Comparison of ENCODE assay signal across 8 cellular contexts in genomic region chr1:156571959-156572662, GRCh38. TPM values are rescaled to one million over a fixed set of nuclear protein-coding genes. Genes with fewer than 3 reads are reported as not detected.
DNase-seq lines count a peak whose midpoint lies in the region; ATAC-seq and TF ChIP-seq lines count a peak whose summit lies in the region.

Gene IQGAP3, minus strand, starts transcription at chr1:156572565. Its CDS starts 36 bp downstream, at chr1:156572529.

- H3K9me3 Mint-ChIP-seq in HFFc6, result no peaks in the 10 kb centered on the region
- no peaks in the 10 kb centered on the region for H3K9me3 Mint-ChIP-seq in T-helper 1 cell treated with Interleukin-12 subunit alpha and Interleukin-12 subunit beta and Interleukin-4 antibody, amounts not matched to agents 30 μg/mL and 1 μg/mL, for 36 hours
- no peaks in the 10 kb centered on the region for H3K9me3 Mint-ChIP-seq in progenitor cell of endocrine pancreas (ENCODE audit: low read depth)

- no peaks in the 10 kb centered on the region for H3K36me3 ChIP-seq in urinary bladder (ENCODE audit: insufficient read depth)

- H3K4me3 Mint-ChIP-seq in HFFc6 (peak within 1 kb of the TSS; percentile 97), progenitor cell of endocrine pancreas (ENCODE audit: low read depth) (peak within 1 kb of the TSS; percentile 94)
- H3K4me3 Mint-ChIP-seq in T-helper 1 cell treated with Interleukin-12 subunit alpha and Interleukin-12 subunit beta and Interleukin-4 antibody, amounts not matched to agents 30 μg/mL and 1 μg/mL, for 36 hours, result peak within 1 kb of the TSS; percentile 96

- H3K27me3 Mint-ChIP-seq in HFFc6 (ENCODE audit: insufficient read depth) (peaks cover 20% of the 10 kb centered on the region), progenitor cell of endocrine pancreas (peaks cover 16% of the 10 kb centered on the region)
- H3K27me3 Mint-ChIP-seq in T-helper 1 cell treated with Interleukin-12 subunit alpha and Interleukin-12 subunit beta and Interleukin-4 antibody, amounts not matched to agents 30 μg/mL and 1 μg/mL, for 36 hours (ENCODE audit: low read depth), result peaks cover 22% of the 10 kb centered on the region

- ATAC-seq in left ventricle myocardium superior, result peak; percentile 96

- H3K4me1 ChIP-seq in urinary bladder (ENCODE audit: insufficient read depth), result no peaks in the 10 kb centered on the region

- no peak for TF ChIP-seq CTCF in HFFc6 (IDR thresholded peaks at IDR 0.05)
- TF ChIP-seq CTCF in progenitor cell of endocrine pancreas (IDR thresholded peaks at IDR 0.05; ENCODE audit: unreplicated experiment), result no peak

- WGBS in urinary bladder, result 1% methylated on average over 38 of the region's 38 CpGs

- peak; percentile 80 for DNase-seq in DMS79 treated with DMSO at 0.1 percent for 48 hours (lab: John Stamatoyannopoulos, UW)
- DNase-seq in HFFc6, result peak; percentile 82
- peak; percentile 88 for DNase-seq in NCI-H1694 (lab: John Stamatoyannopoulos, UW)
- DNase-seq in amniotic stem cell (lab: John Stamatoyannopoulos, UW), result peak; percentile 49
- peak; percentile 84 for DNase-seq in left ventricle myocardium superior
- peak; percentile 77 for DNase-seq in progenitor cell of endocrine pancreas (ENCODE audit: low spot score, unreplicated experiment)

- H3K27ac ChIP-seq in urinary bladder (ENCODE audit: low read depth), result no peak within 1 kb of the TSS

- H3K27ac Mint-ChIP-seq in HFFc6 (peak within 1 kb of the TSS; percentile 94), progenitor cell of endocrine pancreas (peak within 1 kb of the TSS; percentile 73)
- peak within 1 kb of the TSS; percentile 56 for H3K27ac Mint-ChIP-seq in T-helper 1 cell treated with Interleukin-12 subunit alpha and Interleukin-12 subunit beta and Interleukin-4 antibody, amounts not matched to agents 30 μg/mL and 1 μg/mL, for 36 hours

- peak within 1 kb of the TSS; percentile 23 for H3K4me3 ChIP-seq in urinary bladder (ENCODE audit: low read depth, low read length)

- H3K36me3 Mint-ChIP-seq in HFFc6 (ENCODE audit: low read depth) (peaks cover 21% of the 10 kb centered on the region; the same call in 1 of the 2 replicates), progenitor cell of endocrine pancreas (ENCODE audit: insufficient read depth) (peaks cover 8% of the 10 kb centered on the region)
- H3K36me3 Mint-ChIP-seq in T-helper 1 cell treated with Interleukin-12 subunit alpha and Interleukin-12 subunit beta and Interleukin-4 antibody, amounts not matched to agents 30 μg/mL and 1 μg/mL, for 36 hours (ENCODE audit: low read depth), result peaks cover 8% of the 10 kb centered on the region

- H3K4me1 Mint-ChIP-seq in HFFc6 (ENCODE audit: low read depth), result peaks cover 34% of the 10 kb centered on the region
- peaks cover 20% of the 10 kb centered on the region for H3K4me1 Mint-ChIP-seq in T-helper 1 cell treated with Interleukin-12 subunit alpha and Interleukin-12 subunit beta and Interleukin-4 antibody, amounts not matched to agents 30 μg/mL and 1 μg/mL, for 36 hours (ENCODE audit: low read depth)
- peaks cover 17% of the 10 kb centered on the region for H3K4me1 Mint-ChIP-seq in progenitor cell of endocrine pancreas (ENCODE audit: low read depth)

- intact Hi-C loops in left ventricle myocardium superior (cut with micrococcal nuclease), result no loop called here

RNA-seq across cellular contexts. Expression of gene IQGAP3, which starts in this region (rescaled TPM):
- total RNA-seq in HFFc6 (2021; fragmentation: NEBNext Ultra II Directional; extraction: Animal tissue kit (Norgen Biotek cat#: 25700)), result 10 to 100 TPM; 13.9 to 33.3 (median 29.0) TPM
- total RNA-seq in left ventricle myocardium superior (0.42 TPM), progenitor cell of endocrine pancreas (29.6 and 32.4 TPM in 2 replicates), urinary bladder (11.8 TPM)
- 0.32 TPM for polyA plus RNA-seq in urinary bladder

Comparison
In these comparisons a context has a peak if more than half of its experiments do, and no peak if none do; other contexts are left out.
1. Peak in DNase-seq and ATAC-seq in left ventricle myocardium superior; RNA of the gene not detected or under 1 TPM.